Comparison of ENCODE assay signal across 24 cellular contexts in the genomic region with DNA sequence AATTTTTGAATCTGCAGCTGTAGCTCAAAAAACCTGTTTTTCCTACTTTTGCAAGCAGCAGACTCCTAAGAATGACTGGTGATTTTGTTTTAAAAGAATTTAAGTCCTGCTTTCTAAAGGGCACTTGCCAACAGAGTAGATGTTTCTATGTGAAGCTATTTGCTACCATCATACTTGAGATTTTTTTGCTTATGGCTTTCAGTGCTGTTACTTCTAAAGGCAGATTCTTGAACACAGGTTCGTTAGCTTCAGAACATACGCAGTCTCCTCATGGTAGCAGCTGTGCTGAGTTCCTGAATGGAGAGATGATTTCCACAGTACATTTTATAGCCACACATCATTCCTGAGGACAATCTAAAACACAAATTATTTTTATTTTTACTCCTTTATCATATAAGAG. TPM values are rescaled to one million over a fixed set of nuclear protein-coding genes. Genes with fewer than 3 reads are reported as not detected.
A peak's percentile ranks its signal among the peaks of the same experiment; 100 is the strongest.
DNase-seq lines count a peak whose midpoint lies in the region; ATAC-seq, FAIRE-seq and TF ChIP-seq lines count a peak whose summit lies in the region.
"Had no signal": no experiment of that assay in that cellular context is flagged by ENCODE, and none has a peak within 500 bp of the region (broad histone marks: within the 10 kb centered on the region; RNA-seq: fewer than 3 reads in every experiment).

No MANE protein-coding gene starts in this region.

- H3K4me1 Mint-ChIP-seq in HFFc6 (ENCODE audit: low read depth): peaks cover 35% of the 10 kb centered on the region
- H3K4me1 Mint-ChIP-seq: brain had no signal

- WGBS in pancreas, 2 donors: 36 to 44% methylated on average over 2 of the region's 2 CpGs

- H3K27me3 ChIP-seq in ACC112 (ENCODE audit: insufficient read depth, low read length): no peaks in the 10 kb centered on the region
- no peaks in the 10 kb centered on the region for H3K27me3 ChIP-seq in pancreas
- H3K27me3 ChIP-seq: heart right ventricle, left lung had no signal

- DNase-seq in HFFc6 (peak; percentile 11), coronary artery (ENCODE audit: low spot score) (no peak), pancreas (no peak), head of caudate nucleus (no peak), NCI-H1694 treated with DMSO at 0.1 percent for 48 hours (lab: John Stamatoyannopoulos, UW) (no peak), T-helper 1 cell (no peak)
- DNase-seq: ACHN; heart right ventricle; left lung; midbrain; MM.1S; NCI-H1436 treated with DMSO at 0.1 percent for 48 hours; NCI-H2171; NCI-H524 treated with DMSO at 0.1 percent for 48 hours; stimulated activated CD4-positive, alpha-beta T cell treated with anti-CD3 and anti-CD28 coated beads, Interleukin-12 subunit alpha, Interleukin-12 subunit beta, amount 100 ng/mL, for 4 hours; stimulated activated CD4-positive, alpha-beta T cell treated with anti-CD3 and anti-CD28 coated beads, Interleukin-4, amount 100 ng/mL, for 4 hours had no signal

- peak overlapping the region; percentile 32 for H2AFZ ChIP-seq in ACC112 (ENCODE audit: low read length, unreplicated experiment)

- ATAC-seq in pancreas (peak; percentile 26 to 40 (median 30)), HG02571 (IDR thresholded peaks at IDR 0.05; ENCODE audit: unreplicated experiment) (no peak)
- ATAC-seq: left lung had no signal

- peaks cover 10% of the 10 kb centered on the region for H3K4me1 ChIP-seq in ACC112 (ENCODE audit: control insufficient read depth, insufficient read depth, low read length, unreplicated experiment)
- peaks cover 25 to 44% (median 42%) of the 10 kb centered on the region in 3 donors for H3K4me1 ChIP-seq in pancreas
- H3K4me1 ChIP-seq: left lung had no signal

- no peaks in the 10 kb centered on the region for H3K9me3 ChIP-seq in pancreas
- H3K9me3 ChIP-seq: heart right ventricle, left lung had no signal

- H3K79me2 ChIP-seq in ACC112 (ENCODE audit: control insufficient read depth, insufficient read depth, low read length, unreplicated experiment): no peaks in the 10 kb centered on the region

- no peak overlapping the region for H3K4me3 Mint-ChIP-seq in HFFc6
- H3K4me3 Mint-ChIP-seq: activated naive CD8-positive, alpha-beta T cell; brain; nephron; stimulated activated naive CD8-positive, alpha-beta T cell treated with anti-CD3 and anti-CD28 coated beads, Interleukin-15, Interleukin-2, amounts not matched to agents 100 ng/mL and 50 ng/mL, for 24 hours had no signal

- TF ChIP-seq CTCF in HFFc6 (IDR thresholded peaks at IDR 0.05): no peak
- TF ChIP-seq CTCF in coronary artery (IDR thresholded peaks at IDR 0.05): no peak
- no peak for TF ChIP-seq CTCF in pancreas (IDR thresholded peaks at IDR 0.05)

- H3K4me3 ChIP-seq in ACC112 (ENCODE audit: low read depth, low read length) (no peak overlapping the region), coronary artery (peak overlapping the region; percentile 7), pancreas (no peak overlapping the region)
- H3K4me3 ChIP-seq: heart right ventricle, left lung had no signal

- FAIRE-seq in pancreas (lab: Jason Lieb, UNC): no peak
- FAIRE-seq: endothelial cell of umbilical vein, H1 had no signal

- H3K27me3 Mint-ChIP-seq in HFFc6 (ENCODE audit: insufficient read depth): no peaks in the 10 kb centered on the region
- H3K27me3 Mint-ChIP-seq: activated naive CD8-positive, alpha-beta T cell; brain had no signal

- no peak overlapping the region for H3K27ac Mint-ChIP-seq in HFFc6
- H3K27ac Mint-ChIP-seq: activated naive CD8-positive, alpha-beta T cell; brain; nephron; stimulated activated naive CD8-positive, alpha-beta T cell treated with anti-CD3 and anti-CD28 coated beads, Interleukin-15, Interleukin-2, amounts not matched to agents 100 ng/mL and 50 ng/mL, for 24 hours had no signal

- intact Hi-C loops in pancreas (cut with DNase I) (no loop called here), head of caudate nucleus (cut with DNase I) (no loop called here)

- H3K36me3 ChIP-seq in ACC112 (ENCODE audit: insufficient read depth, low read length) (no peaks in the 10 kb centered on the region), pancreas (no peaks in the 10 kb centered on the region)
- H3K36me3 ChIP-seq: heart right ventricle, left lung had no signal

- H3K27ac ChIP-seq in ACC112 (ENCODE audit: low read depth, low read length) (no peak overlapping the region), coronary artery (peak overlapping the region; percentile 22 to 81), pancreas (peak overlapping the region in 3 of 4 donors; percentile 46 to 70 (median 67))
- H3K27ac ChIP-seq: left lung had no signal

- no peaks in the 10 kb centered on the region for H3K9me3 Mint-ChIP-seq in HFFc6
- H3K9me3 Mint-ChIP-seq: brain; nephron; stimulated activated naive CD8-positive, alpha-beta T cell treated with anti-CD3 and anti-CD28 coated beads, Interleukin-15, Interleukin-2, amounts not matched to agents 100 ng/mL and 50 ng/mL, for 24 hours had no signal

- H3K36me3 Mint-ChIP-seq in HFFc6 (ENCODE audit: low read depth): no peaks in the 10 kb centered on the region
- H3K36me3 Mint-ChIP-seq: activated naive CD8-positive, alpha-beta T cell; brain had no signal

RNA-seq across cellular contexts. Expression of a gene that starts 24.4 kb away (rescaled TPM):
- 100 to 1,000 TPM; 346 to 505 (median 380) TPM for total RNA-seq in HFFc6 (2021; fragmentation: NEBNext Ultra II Directional; extraction: Animal tissue kit (Norgen Biotek cat#: 25700))
- total RNA-seq in pancreas: 10 to 100 TPM; 72.7 to 92.8 (median 82.4) TPM
- 10 to 100 TPM; 21.0 to 30.8 TPM for polyA plus RNA-seq in pancreas
